Comparison of ENCODE assay signal across 8 cellular contexts in the genomic region with DNA sequence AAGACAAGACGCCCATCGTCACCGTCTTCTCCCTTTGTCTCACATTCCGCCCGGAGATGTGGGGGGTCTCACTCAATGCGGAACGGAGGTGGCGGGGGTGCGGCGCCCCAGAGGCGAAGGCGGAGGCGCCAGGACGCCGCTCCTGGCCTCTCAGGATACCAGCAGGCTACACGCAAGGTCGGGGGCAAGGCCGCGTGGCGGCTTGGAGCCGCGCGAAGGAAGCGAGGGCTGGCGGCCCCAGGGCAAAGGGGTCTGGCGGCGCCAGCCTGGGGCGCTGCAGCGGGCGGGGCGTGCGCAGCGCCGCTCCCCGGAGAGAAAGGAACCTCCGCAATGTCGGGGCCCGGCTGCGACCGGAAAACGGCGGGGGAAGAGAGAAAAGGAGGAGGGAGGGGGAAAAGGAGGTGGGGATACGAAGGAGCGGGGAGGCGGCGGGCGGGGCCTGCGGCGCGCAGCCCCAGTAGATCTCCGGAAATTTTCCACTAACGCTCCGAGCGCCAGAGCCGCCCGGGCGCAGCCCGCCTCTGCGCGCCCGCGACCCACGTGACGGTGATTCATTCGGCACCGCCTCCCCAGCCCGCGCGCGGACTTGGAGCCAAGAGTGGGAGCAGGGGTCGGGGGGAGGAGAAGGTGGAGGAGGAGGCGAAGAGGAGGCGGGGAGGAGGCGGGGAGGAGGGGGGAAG. TPM values are rescaled to one million over a fixed set of nuclear protein-coding genes. Genes with fewer than 3 reads are reported as not detected.
DNase-seq lines count a peak whose midpoint lies in the region; ATAC-seq and TF ChIP-seq lines count a peak whose summit lies in the region.

No MANE protein-coding gene starts in this region.

- intact Hi-C loops in activated T-helper 2 cell treated with anti-CD3 and anti-CD28 coated beads, Interferon-gamma antibody, Interleukin-2, Interleukin-4, amounts not matched to agents 10 μg/mL and 5 μg/mL and 100 μg/mL, durations not matched to agents 14 hours and 24 hours and 36 hours (cut with micrococcal nuclease): loop anchor here (1.0 to 2.0 kb wide), 2 partner anchors 11 to 76 kb away; partner anchors contain the start of gene SLC38A2

- H3K36me3 Mint-ChIP-seq in activated T-helper 2 cell treated with anti-CD3 and anti-CD28 coated beads, Interferon-gamma antibody, Interleukin-2, Interleukin-4, amounts not matched to agents 10 μg/mL and 5 μg/mL and 100 μg/mL, durations not matched to agents 14 hours and 24 hours and 36 hours (ENCODE audit: low read depth): peaks cover 4% of the 10 kb centered on the region
- no peaks in the 10 kb centered on the region for H3K36me3 Mint-ChIP-seq in nephron (ENCODE audit: low read depth)

- peak overlapping the region; percentile 92 for H3K27ac Mint-ChIP-seq in activated T-helper 2 cell treated with anti-CD3 and anti-CD28 coated beads, Interferon-gamma antibody, Interleukin-2, Interleukin-4, amounts not matched to agents 10 μg/mL and 5 μg/mL and 100 μg/mL, durations not matched to agents 14 hours and 24 hours and 36 hours
- H3K27ac Mint-ChIP-seq in nephron: peak overlapping the region; percentile 97 to 100 (median 98)

- peaks cover 55% of the 10 kb centered on the region for H3K4me1 Mint-ChIP-seq in activated T-helper 2 cell treated with anti-CD3 and anti-CD28 coated beads, Interferon-gamma antibody, Interleukin-2, Interleukin-4, amounts not matched to agents 10 μg/mL and 5 μg/mL and 100 μg/mL, durations not matched to agents 14 hours and 24 hours and 36 hours (ENCODE audit: low read depth)
- H3K4me1 Mint-ChIP-seq in nephron: peaks cover 37% of the 10 kb centered on the region

- H3K4me3 Mint-ChIP-seq in activated T-helper 2 cell treated with anti-CD3 and anti-CD28 coated beads, Interferon-gamma antibody, Interleukin-2, Interleukin-4, amounts not matched to agents 10 μg/mL and 5 μg/mL and 100 μg/mL, durations not matched to agents 14 hours and 24 hours and 36 hours (ENCODE audit: low read depth): peak overlapping the region; percentile 85
- peak overlapping the region; percentile 85 to 90 (median 86) for H3K4me3 Mint-ChIP-seq in nephron

- TF ChIP-seq CTCF in nephron (IDR thresholded peaks at IDR 0.05; ENCODE audit: unreplicated experiment in 3 of 3): no peak

- peak; percentile 82 for ATAC-seq in stimulated activated naive CD8-positive, alpha-beta T cell treated with anti-CD3 and anti-CD28 coated beads, Interleukin-15, Interleukin-2, amounts not matched to agents 100 U/mL and 50 U/mL, for 24 hours

- DNase-seq in ELF-1 (ENCODE audit: low read depth, low spot score) (peak; percentile 93), GOT3 (lab: John Stamatoyannopoulos, UW) (peak; percentile 78), LHCN-M2 (ENCODE audit: low read depth) (peak; percentile 98), RKO (ENCODE audit: low spot score) (peak; percentile 95), fibroblast of peridontal ligament (ENCODE audit: extremely low read depth) (peak; percentile 95)
- peak; percentile 95 for DNase-seq in activated T-helper 2 cell treated with anti-CD3 and anti-CD28 coated beads, Interferon-gamma antibody, Interleukin-2, Interleukin-4, amounts not matched to agents 10 μg/mL and 5 μg/mL and 100 μg/mL, durations not matched to agents 14 hours and 24 hours and 36 hours (ENCODE audit: low spot score)
- DNase-seq in stimulated activated naive CD8-positive, alpha-beta T cell treated with anti-CD3 and anti-CD28 coated beads, Interleukin-15, Interleukin-2, amounts not matched to agents 100 U/mL and 50 U/mL, for 24 hours: peak; percentile 95

- no peaks in the 10 kb centered on the region for H3K9me3 Mint-ChIP-seq in activated T-helper 2 cell treated with anti-CD3 and anti-CD28 coated beads, Interferon-gamma antibody, Interleukin-2, Interleukin-4, amounts not matched to agents 10 μg/mL and 5 μg/mL and 100 μg/mL, durations not matched to agents 14 hours and 24 hours and 36 hours
- peaks cover 4% of the 10 kb centered on the region for H3K9me3 Mint-ChIP-seq in nephron

- no peaks in the 10 kb centered on the region for H3K27me3 Mint-ChIP-seq in activated T-helper 2 cell treated with anti-CD3 and anti-CD28 coated beads, Interferon-gamma antibody, Interleukin-2, Interleukin-4, amounts not matched to agents 10 μg/mL and 5 μg/mL and 100 μg/mL, durations not matched to agents 14 hours and 24 hours and 36 hours (ENCODE audit: low read depth)
- peaks cover 6% of the 10 kb centered on the region for H3K27me3 Mint-ChIP-seq in nephron (ENCODE audit: low read depth)

RNA-seq across cellular contexts. Expression of gene SLC38A2, which starts 10.5 kb away (rescaled TPM):
- total RNA-seq in LHCN-M2 (2014; rRNA removed): 427 and 497 TPM in 2 replicates
- polyA plus RNA-seq in LHCN-M2 (2012): 124 TPM
- total RNA-seq in activated T-helper 2 cell treated with anti-CD3 and anti-CD28 coated beads, Interferon-gamma antibody, Interleukin-2, Interleukin-4, amounts not matched to agents 10 μg/mL and 5 μg/mL and 100 μg/mL, durations not matched to agents 14 hours and 24 hours and 36 hours: 141 and 143 TPM in 2 replicates

Comparison
In these comparisons a context has a peak if more than half of its experiments do, and no peak if none do; other contexts are left out.
1. Peak in every context shown above with its lines: DNase-seq and ATAC-seq.